17 cellular contexts compared by ENCODE assay signal in the genomic region with DNA sequence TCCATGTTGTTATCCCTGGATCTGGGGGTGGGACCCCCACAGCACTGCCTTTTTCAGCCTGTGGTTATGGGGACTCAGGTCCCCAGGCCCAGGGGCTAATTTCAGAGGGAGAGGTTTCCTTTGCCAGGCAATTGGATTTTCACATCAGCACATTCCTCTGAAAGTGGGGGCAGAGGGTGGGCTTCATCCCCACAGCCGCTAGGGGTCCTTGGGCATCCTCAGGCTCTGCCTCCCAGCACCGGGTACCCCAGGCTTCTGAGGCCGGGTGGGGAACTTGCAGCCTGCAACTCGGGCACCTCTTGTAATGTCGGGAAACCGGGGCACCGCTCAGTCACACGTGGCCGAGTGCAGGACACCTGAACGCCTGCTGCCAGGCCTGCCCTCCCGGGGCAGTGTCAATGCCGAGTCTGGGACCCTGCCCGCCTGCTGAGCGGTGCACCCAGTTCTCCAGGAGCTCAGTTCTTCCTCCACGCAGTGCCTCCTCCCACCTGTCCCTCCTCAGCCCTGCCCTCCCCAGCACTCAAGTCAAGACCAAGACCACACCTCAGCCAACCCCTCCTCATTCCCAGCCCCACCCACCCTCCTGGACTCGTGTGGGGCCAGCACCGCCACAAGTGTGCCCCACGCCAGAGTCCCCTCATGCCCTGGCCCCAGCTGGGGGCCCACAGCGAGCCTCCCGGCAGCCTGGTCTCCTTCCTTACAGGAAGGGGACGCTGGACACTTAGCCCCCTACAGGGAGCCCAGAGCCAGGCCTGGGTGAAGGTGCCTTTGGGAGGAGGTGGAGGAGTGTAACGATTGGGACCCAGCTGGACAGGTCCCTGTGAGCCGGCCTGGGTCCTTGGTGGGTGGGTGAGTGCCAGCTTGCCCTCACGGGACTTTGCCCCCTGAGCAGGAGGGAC. TPM values are rescaled to one million over a fixed set of nuclear protein-coding genes. Genes with fewer than 3 reads are reported as not detected.
A peak's percentile ranks its signal among the peaks of the same experiment; 100 is the strongest.
DNase-seq lines count a peak whose midpoint lies in the region; ATAC-seq and TF ChIP-seq lines count a peak whose summit lies in the region.
"Had no signal": no experiment of that assay in that cellular context is flagged by ENCODE, and none has a peak within 500 bp of the region (broad histone marks: within the 10 kb centered on the region; RNA-seq: fewer than 3 reads in every experiment).

No MANE protein-coding gene starts in this region.

- H3K79me2 ChIP-seq in GM23338 (replicated peaks; ENCODE audit: insufficient read depth): no peaks in the 10 kb centered on the region
- H3K79me2 ChIP-seq in neural progenitor cell (ENCODE audit: low read depth): no peaks in the 10 kb centered on the region

- H2AFZ ChIP-seq in GM23338: no peak overlapping the region
- no peak overlapping the region for H2AFZ ChIP-seq in neural progenitor cell (replicated peaks)

- H4K20me1 ChIP-seq in GM23338 (replicated peaks; ENCODE audit: insufficient read depth) (no peaks in the 10 kb centered on the region), neural progenitor cell (ENCODE audit: low read depth) (peaks cover 15% of the 10 kb centered on the region)

- H3K27me3 ChIP-seq in BE2C (peaks cover 9% of the 10 kb centered on the region), GM23338 (ENCODE audit: insufficient read depth) (no peaks in the 10 kb centered on the region), neural progenitor cell (no peaks in the 10 kb centered on the region)

- H3F3A ChIP-seq in GM23338 (replicated peaks; ENCODE audit: low read depth): no peaks in the 10 kb centered on the region
- peaks cover 8% of the 10 kb centered on the region for H3F3A ChIP-seq in neural progenitor cell (ENCODE audit: low read depth)

- H3K4me3 Mint-ChIP-seq in GM23338 (no peak overlapping the region), brain (no peak overlapping the region), neural progenitor cell (no peak overlapping the region)
- H3K4me3 Mint-ChIP-seq: CD8-positive, alpha-beta T cell had no signal

- peaks cover 13% of the 10 kb centered on the region for H3K4me1 Mint-ChIP-seq in GM23338
- H3K4me1 Mint-ChIP-seq in brain: peaks cover 48% of the 10 kb centered on the region
- H3K4me1 Mint-ChIP-seq in neural progenitor cell: peaks cover 30% of the 10 kb centered on the region

- H3K27ac Mint-ChIP-seq in GM23338 (no peak overlapping the region), brain (peak overlapping the region in 4 of 5 experiments; percentile 93 to 99 (median 95)), neural progenitor cell (no peak overlapping the region)
- H3K27ac Mint-ChIP-seq: CD8-positive, alpha-beta T cell had no signal

- H3K27ac ChIP-seq in GM23338 (ENCODE audit: low read depth): no peak overlapping the region
- no peak overlapping the region for H3K27ac ChIP-seq in neural progenitor cell
- H3K27ac ChIP-seq: BLaER1 treated with 17β-estradiol and CSF1 and Interleukin-3, amounts not matched to agents 10 nM and 100 nM had no signal

- H3K36me3 Mint-ChIP-seq in GM23338 (ENCODE audit: low read depth) (no peaks in the 10 kb centered on the region), brain (no peaks in the 10 kb centered on the region), neural progenitor cell (no peaks in the 10 kb centered on the region)
- H3K36me3 Mint-ChIP-seq: CD8-positive, alpha-beta T cell had no signal

- H3K36me3 ChIP-seq in BE2C (no peaks in the 10 kb centered on the region), GM23338 (ENCODE audit: insufficient read depth) (no peaks in the 10 kb centered on the region), neural progenitor cell (no peaks in the 10 kb centered on the region)
- H3K36me3 ChIP-seq: BLaER1 treated with 17β-estradiol and CSF1 and Interleukin-3, amounts not matched to agents 10 nM and 100 nM had no signal

- H3K4me3 ChIP-seq in BE2C (ENCODE audit: low read depth, low read length) (no peak overlapping the region), GM23338 (no peak overlapping the region), neural progenitor cell (no peak overlapping the region)
- H3K4me3 ChIP-seq: BLaER1 treated with 17β-estradiol and CSF1 and Interleukin-3, amounts not matched to agents 10 nM and 100 nM had no signal

- peak; percentile 30 for ATAC-seq in GM23338
- ATAC-seq: CD8-positive, alpha-beta T cell; Panc1 had no signal

- H3K4me2 ChIP-seq in GM23338: no peak overlapping the region
- no peak overlapping the region for H3K4me2 ChIP-seq in neural progenitor cell

- H3K9me3 ChIP-seq in BE2C (no peaks in the 10 kb centered on the region), neural progenitor cell (ENCODE audit: low read depth) (no peaks in the 10 kb centered on the region)
- H3K9me3 ChIP-seq: BLaER1 treated with 17β-estradiol and CSF1 and Interleukin-3, amounts not matched to agents 10 nM and 100 nM had no signal

- H3K4me1 ChIP-seq in BE2C (no peaks in the 10 kb centered on the region), GM23338 (ENCODE audit: insufficient read depth) (no peaks in the 10 kb centered on the region), neural progenitor cell (peaks cover 12% of the 10 kb centered on the region)

- TF ChIP-seq CTCF in BE2C (IDR thresholded peaks at IDR 0.05; ENCODE audit: low read depth, low read length) (0 out of 2 replicates have a peak, but pooled peaks have one; percentile 9), GM23338 (conservative IDR thresholded peaks at IDR 0.05; ENCODE audit: low read depth in 2 of 2) (peak; percentile 44; a peak in 3 of 4 replicates), brain (conservative IDR thresholded peaks at IDR 0.05) (peak in 1 of 2 experiments; percentile 18), neural progenitor cell (IDR thresholded peaks at IDR 0.05) (peak; percentile 36)

- H3K27me3 Mint-ChIP-seq in GM23338 (ENCODE audit: insufficient read depth, low read depth, poor library complexity) (peaks cover 8% of the 10 kb centered on the region), brain (peaks cover 8% of the 10 kb centered on the region), neural progenitor cell (ENCODE audit: insufficient read depth, low read depth) (peaks cover 20% of the 10 kb centered on the region)

- H3K9me2 ChIP-seq in GM23338 (ENCODE audit: insufficient read depth): no peaks in the 10 kb centered on the region

- DNase-seq in BE2C (no peak), GM23338 (ENCODE audit: low spot score) (peak; percentile 62), neural progenitor cell (ENCODE audit: low spot score) (no peak), HPDE6-E6E7 (ENCODE audit: extremely low spot score) (no peak), NCI-H510A (lab: John Stamatoyannopoulos, UW) (no peak), anterior cingulate cortex (lab: John Stamatoyannopoulos, UW) (no peak)
- DNase-seq: IMR-90, NCI-H2029, NCI-H510A treated with DMSO at 0.1 percent for 48 hours, NCI-H82 had no signal

- H3K9me3 Mint-ChIP-seq in GM23338 (no peaks in the 10 kb centered on the region), brain (peaks cover 0 to 6% (median 0%) of the 10 kb centered on the region in 5 experiments), neural progenitor cell (no peaks in the 10 kb centered on the region)
- H3K9me3 Mint-ChIP-seq: CD8-positive, alpha-beta T cell had no signal

- no peak overlapping the region for H3K9ac ChIP-seq in neural progenitor cell
- H3K9ac ChIP-seq: BLaER1 treated with 17β-estradiol and CSF1 and Interleukin-3, amounts not matched to agents 10 nM and 100 nM had no signal

TF ChIP-seq in GM23338, 12 proteins besides CTCF, POLR2A, EP300 and RAD21 (continues in another document):
- TF ChIP-seq EZH2phosphoT487 (IDR thresholded peaks at IDR 0.05; ENCODE audit: unreplicated experiment) (no peak), CREB1 (CRISPR knock-in tag; IDR thresholded peaks at IDR 0.05; ENCODE audit: low read depth) (no peak), STAT1 (IDR thresholded peaks at IDR 0.05; ENCODE audit: unreplicated experiment) (no peak), ZNF114 (CRISPR knock-in tag; IDR thresholded peaks at IDR 0.05) (no peak), ZNF331 (CRISPR knock-in tag; IDR thresholded peaks at IDR 0.05; ENCODE audit: low read depth) (no peak)
- TF ChIP-seq, protein P1, sequence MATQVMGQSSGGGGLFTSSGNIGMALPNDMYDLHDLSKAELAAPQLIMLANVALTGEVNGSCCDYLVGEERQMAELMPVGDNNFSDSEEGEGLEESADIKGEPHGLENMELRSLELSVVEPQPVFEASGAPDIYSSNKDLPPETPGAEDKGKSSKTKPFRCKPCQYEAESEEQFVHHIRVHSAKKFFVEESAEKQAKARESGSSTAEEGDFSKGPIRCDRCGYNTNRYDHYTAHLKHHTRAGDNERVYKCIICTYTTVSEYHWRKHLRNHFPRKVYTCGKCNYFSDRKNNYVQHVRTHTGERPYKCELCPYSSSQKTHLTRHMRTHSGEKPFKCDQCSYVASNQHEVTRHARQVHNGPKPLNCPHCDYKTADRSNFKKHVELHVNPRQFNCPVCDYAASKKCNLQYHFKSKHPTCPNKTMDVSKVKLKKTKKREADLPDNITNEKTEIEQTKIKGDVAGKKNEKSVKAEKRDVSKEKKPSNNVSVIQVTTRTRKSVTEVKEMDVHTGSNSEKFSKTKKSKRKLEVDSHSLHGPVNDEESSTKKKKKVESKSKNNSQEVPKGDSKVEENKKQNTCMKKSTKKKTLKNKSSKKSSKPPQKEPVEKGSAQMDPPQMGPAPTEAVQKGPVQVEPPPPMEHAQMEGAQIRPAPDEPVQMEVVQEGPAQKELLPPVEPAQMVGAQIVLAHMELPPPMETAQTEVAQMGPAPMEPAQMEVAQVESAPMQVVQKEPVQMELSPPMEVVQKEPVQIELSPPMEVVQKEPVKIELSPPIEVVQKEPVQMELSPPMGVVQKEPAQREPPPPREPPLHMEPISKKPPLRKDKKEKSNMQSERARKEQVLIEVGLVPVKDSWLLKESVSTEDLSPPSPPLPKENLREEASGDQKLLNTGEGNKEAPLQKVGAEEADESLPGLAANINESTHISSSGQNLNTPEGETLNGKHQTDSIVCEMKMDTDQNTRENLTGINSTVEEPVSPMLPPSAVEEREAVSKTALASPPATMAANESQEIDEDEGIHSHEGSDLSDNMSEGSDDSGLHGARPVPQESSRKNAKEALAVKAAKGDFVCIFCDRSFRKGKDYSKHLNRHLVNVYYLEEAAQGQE (IDR thresholded peaks at IDR 0.05; ENCODE audit: unreplicated experiment): no peak

RNA-seq across cellular contexts. Expression of a gene that starts 8.8 kb away (rescaled TPM):
- not detected for polyA plus RNA-seq in BE2C (2012; ENCODE audit: insufficient read depth, insufficient read length, low read depth)
- total RNA-seq in GM23338 (2014; rRNA removed; shearing (Covaris generic)): 1.9 and 3.9 TPM in 2 replicates
- polyA plus RNA-seq in GM23338 (2016; fragmentation: Nextera tagmentation; extraction: Ambion mirVana): 2.1 and 2.7 TPM in 2 replicates
- 6.4 TPM for polyA plus RNA-seq in brain (ENCODE audit: insufficient read depth, low read depth, low replicate concordance)
- total RNA-seq in neural progenitor cell (ENCODE audit: low replicate concordance): 0.68 TPM in 1 of 2 replicates, not detected in the other
- total RNA-seq: CD8-positive, alpha-beta T cell; HT1080; IMR-90; M059J; SK-MEL-5 had no signal
- polyA plus RNA-seq: IMR-90 had no signal

Comparison
In these comparisons a context has a peak if more than half of its experiments do, and no peak if none do; other contexts are left out.
1. H3K27ac Mint-ChIP-seq: peak in brain (4 of 5); none in GM23338 (single experiment) and neural progenitor cell (single experiment).